In the genomic region with DNA sequence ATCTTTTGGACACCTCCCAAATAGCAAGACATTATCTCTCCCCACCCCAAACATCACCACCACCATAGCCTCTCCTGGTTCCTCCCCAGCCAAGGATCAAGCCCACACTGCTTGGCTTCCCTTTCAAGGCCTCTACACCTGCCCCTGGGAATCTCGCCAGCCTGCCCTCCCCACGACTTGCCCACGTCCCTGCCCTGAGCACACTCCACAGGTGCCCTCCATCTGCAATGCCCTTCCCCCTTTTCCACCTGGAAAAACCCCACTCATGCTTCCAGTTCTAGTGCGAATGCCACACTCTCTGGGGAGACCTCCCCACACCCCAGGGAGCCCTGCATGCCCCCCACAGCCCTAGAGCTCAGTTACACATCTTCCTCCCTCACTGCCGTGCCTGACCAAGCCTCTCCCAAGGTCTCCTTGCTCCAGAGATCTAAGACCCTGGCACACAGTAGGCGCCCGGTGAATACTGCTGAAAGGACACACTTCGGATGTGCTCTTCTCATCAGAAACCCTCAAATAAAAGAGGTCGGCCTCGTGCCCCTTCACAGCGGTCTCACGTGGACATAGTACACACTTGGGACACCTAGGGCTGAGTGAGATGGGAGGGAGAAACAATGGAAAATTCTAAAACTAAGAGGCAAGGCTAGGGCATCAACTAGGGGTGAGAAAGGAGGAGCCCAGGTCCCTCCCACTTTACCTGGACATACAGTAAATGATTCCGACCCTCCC, we compare ENCODE assay signal across 14 cellular contexts.
A peak's percentile ranks its signal among the peaks of the same experiment; 100 is the strongest.
DNase-seq lines count a peak whose midpoint lies in the region; ATAC-seq, FAIRE-seq and TF ChIP-seq lines count a peak whose summit lies in the region.
"Had no signal": no experiment of that assay in that cellular context is flagged by ENCODE, and none has a peak within 500 bp of the region (broad histone marks: within the 10 kb centered on the region; RNA-seq: fewer than 3 reads in every experiment).

No MANE protein-coding gene starts in this region.

- H3K36me3 ChIP-seq in thyroid gland (peaks cover 32 to 35% of the 10 kb centered on the region in 2 donors), small intestine (ENCODE audit: control insufficient read depth in 2 of 2, insufficient read depth in 2 of 2, low read length in 2 of 2) (peaks cover 4 to 15% of the 10 kb centered on the region in 2 donors)

- no peak for FAIRE-seq in small intestine (lab: Jason Lieb, UNC)
- FAIRE-seq: K562 had no signal

- H3K4me3 Mint-ChIP-seq in activated naive CD8-positive, alpha-beta T cell treated with anti-CD3 and anti-CD28 coated beads, Interleukin-2, amount 10 ng/mL, durations not matched to agents 7 days and 5 days = no peak overlapping the region
- no peak overlapping the region for H3K4me3 Mint-ChIP-seq in activated naive CD8-positive, alpha-beta T cell treated with anti-CD3 and anti-CD28 coated beads for 36 hours
- no peak overlapping the region for H3K4me3 Mint-ChIP-seq in immature natural killer cell
- H3K4me3 Mint-ChIP-seq: stimulated activated naive CD8-positive, alpha-beta T cell treated with anti-CD3 and anti-CD28 coated beads, Interleukin-15, Interleukin-2, amounts not matched to agents 100 ng/mL and 50 ng/mL, for 24 hours had no signal

- POLR2A ChIA-PET in activated naive CD8-positive, alpha-beta T cell treated with anti-CD3 and anti-CD28 coated beads, Interleukin-2, amount 10 ng/mL, durations not matched to agents 7 days and 5 days (lab: Charles Lee) = no interaction called here

- H3K4me3 ChIP-seq in thyroid gland (replicated peaks in 1 of 3) (no peak overlapping the region), small intestine (ENCODE audit: low read depth in 1 of 2, low read length in 2 of 2) (no peak overlapping the region)
- H3K4me3 ChIP-seq: K562, sigmoid colon had no signal

- H3K4me1 ChIP-seq in thyroid gland (peaks cover 50 to 66% of the 10 kb centered on the region in 2 donors), small intestine (ENCODE audit: control insufficient read depth in 2 of 2, insufficient read depth in 1 of 2, low read depth in 1 of 2, low read length in 1 of 2) (no peaks in the 10 kb centered on the region)

- H3K27me3 Mint-ChIP-seq in activated naive CD8-positive, alpha-beta T cell treated with anti-CD3 and anti-CD28 coated beads, Interleukin-2, amount 10 ng/mL, durations not matched to agents 7 days and 5 days = no peaks in the 10 kb centered on the region
- H3K27me3 Mint-ChIP-seq in activated naive CD8-positive, alpha-beta T cell treated with anti-CD3 and anti-CD28 coated beads for 36 hours = no peaks in the 10 kb centered on the region
- H3K27me3 Mint-ChIP-seq in immature natural killer cell (ENCODE audit: low read depth in 3 of 3) = peaks cover 0 to 3% (median 3%) of the 10 kb centered on the region in 3 donors
- H3K27me3 Mint-ChIP-seq: stimulated activated naive CD8-positive, alpha-beta T cell treated with anti-CD3 and anti-CD28 coated beads, Interleukin-15, Interleukin-2, amounts not matched to agents 100 ng/mL and 50 ng/mL, for 24 hours had no signal

- H3K4me1 Mint-ChIP-seq in activated naive CD8-positive, alpha-beta T cell treated with anti-CD3 and anti-CD28 coated beads, Interleukin-2, amount 10 ng/mL, durations not matched to agents 7 days and 5 days = peaks cover 13% of the 10 kb centered on the region
- peaks cover 6% of the 10 kb centered on the region for H3K4me1 Mint-ChIP-seq in activated naive CD8-positive, alpha-beta T cell treated with anti-CD3 and anti-CD28 coated beads for 36 hours
- H3K4me1 Mint-ChIP-seq in immature natural killer cell = peaks cover 31 to 36% of the 10 kb centered on the region in 2 donors

- TF ChIP-seq CTCF in VCaP (conservative IDR thresholded peaks at IDR 0.05) (no peak), thyroid gland (IDR thresholded peaks at IDR 0.05) (no peak)

- H3K27ac Mint-ChIP-seq in activated naive CD8-positive, alpha-beta T cell treated with anti-CD3 and anti-CD28 coated beads, Interleukin-2, amount 10 ng/mL, durations not matched to agents 7 days and 5 days = peak overlapping the region; percentile 96
- H3K27ac Mint-ChIP-seq in activated naive CD8-positive, alpha-beta T cell treated with anti-CD3 and anti-CD28 coated beads for 36 hours = no peak overlapping the region
- peak overlapping the region; percentile 90 to 98 (median 96) for H3K27ac Mint-ChIP-seq in immature natural killer cell
- H3K27ac Mint-ChIP-seq: stimulated activated naive CD8-positive, alpha-beta T cell treated with anti-CD3 and anti-CD28 coated beads, Interleukin-15, Interleukin-2, amounts not matched to agents 100 ng/mL and 50 ng/mL, for 24 hours had no signal

- DNase-seq in activated naive CD8-positive, alpha-beta T cell treated with anti-CD3 and anti-CD28 coated beads, Interleukin-2, amount 10 ng/mL, durations not matched to agents 7 days and 5 days = no peak
- no peak for DNase-seq in activated naive CD8-positive, alpha-beta T cell treated with anti-CD3 and anti-CD28 coated beads for 36 hours
- DNase-seq in immature natural killer cell = no peak
- DNase-seq in thyroid gland = peak; percentile 64 to 79
- no peak for DNase-seq in C1 segment of cervical spinal cord (lab: John Stamatoyannopoulos, UW)
- no peak for DNase-seq in small intestine
- DNase-seq: H7, NCI-H1105, SHP77 treated with DMSO at 0.1 percent for 48 hours, sigmoid colon had no signal

- H3K36me3 Mint-ChIP-seq in activated naive CD8-positive, alpha-beta T cell treated with anti-CD3 and anti-CD28 coated beads, Interleukin-2, amount 10 ng/mL, durations not matched to agents 7 days and 5 days = no peaks in the 10 kb centered on the region
- no peaks in the 10 kb centered on the region for H3K36me3 Mint-ChIP-seq in activated naive CD8-positive, alpha-beta T cell treated with anti-CD3 and anti-CD28 coated beads for 36 hours
- peaks cover 12 to 33% (median 17%) of the 10 kb centered on the region in 3 donors for H3K36me3 Mint-ChIP-seq in immature natural killer cell

- H3K9me3 ChIP-seq in thyroid gland (no peaks in the 10 kb centered on the region), small intestine (ENCODE audit: control insufficient read depth, low read depth) (no peaks in the 10 kb centered on the region)
- H3K9me3 ChIP-seq: sigmoid colon had no signal

- no peaks in the 10 kb centered on the region for H3K9me3 Mint-ChIP-seq in activated naive CD8-positive, alpha-beta T cell treated with anti-CD3 and anti-CD28 coated beads, Interleukin-2, amount 10 ng/mL, durations not matched to agents 7 days and 5 days
- H3K9me3 Mint-ChIP-seq in activated naive CD8-positive, alpha-beta T cell treated with anti-CD3 and anti-CD28 coated beads for 36 hours = no peaks in the 10 kb centered on the region
- no peaks in the 10 kb centered on the region for H3K9me3 Mint-ChIP-seq in immature natural killer cell
- H3K9me3 Mint-ChIP-seq: stimulated activated naive CD8-positive, alpha-beta T cell treated with anti-CD3 and anti-CD28 coated beads, Interleukin-15, Interleukin-2, amounts not matched to agents 100 ng/mL and 50 ng/mL, for 24 hours had no signal

- 53 to 55% methylated on average over 13 of the region's 13 CpGs for WGBS in thyroid gland, 2 donors
- 79 to 84% (median 81%) methylated on average over 13 of the region's 13 CpGs for WGBS in small intestine, 3 donors

- H3K27me3 ChIP-seq in thyroid gland (no peaks in the 10 kb centered on the region), small intestine (ENCODE audit: control insufficient read depth in 2 of 2, insufficient read depth in 2 of 2, low read length in 2 of 2) (no peaks in the 10 kb centered on the region)
- H3K27me3 ChIP-seq: sigmoid colon had no signal

- TF ChIP-seq POLR2A in thyroid gland (IDR thresholded peaks at IDR 0.05) = no peak

- intact Hi-C loops in thyroid gland (cut with DNase I) = no loop called here

- no peak for ATAC-seq in activated naive CD8-positive, alpha-beta T cell treated with anti-CD3 and anti-CD28 coated beads, Interleukin-2, amount 10 ng/mL, durations not matched to agents 7 days and 5 days (ENCODE audit: low read depth)
- no peak for ATAC-seq in HG03342 (IDR thresholded peaks at IDR 0.05; ENCODE audit: unreplicated experiment)

- peak overlapping the region; percentile 82 for H3K27ac ChIP-seq in VCaP
- peak overlapping the region; percentile 17 to 90 (median 86) for H3K27ac ChIP-seq in thyroid gland
- H3K27ac ChIP-seq in small intestine (ENCODE audit: low read depth in 1 of 2, low read length in 1 of 2) = no peak overlapping the region
- H3K27ac ChIP-seq: sigmoid colon had no signal

Comparison
In these comparisons a context has a peak if more than half of its experiments do, and no peak if none do; other contexts are left out.
1. DNase-seq: peak in thyroid gland (2 of 2); none in activated naive CD8-positive, alpha-beta T cell treated with anti-CD3 and anti-CD28 coated beads, Interleukin-2, amount 10 ng/mL, durations not matched to agents 7 days and 5 days (single experiment), activated naive CD8-positive, alpha-beta T cell treated with anti-CD3 and anti-CD28 coated beads for 36 hours (single experiment), immature natural killer cell (0 of 3), C1 segment of cervical spinal cord (0 of 14) and small intestine (single experiment).
2. H3K27ac ChIP-seq: peak in VCaP (single experiment) and thyroid gland (3 of 3); none in small intestine (0 of 2).